Comparison of ENCODE assay signal across 1 cellular context in genomic region chr2:9419558-9419957, GRCh38.
TF ChIP-seq lines count a peak whose summit lies in the region.

No MANE protein-coding gene starts in this region.

TF ChIP-seq in GM12878, 131 proteins besides CTCF, POLR2A, EP300 and RAD21:
- TF ChIP-seq MEF2A (IDR thresholded peaks at IDR 0.05; ENCODE audit: insufficient read depth, low read depth, low read length) (no peak), MXI1 (IDR thresholded peaks at IDR 0.05; ENCODE audit: low read depth, low read length) (no peak), ZNF217 (IDR thresholded peaks at IDR 0.05) (no peak), CBFB (IDR thresholded peaks at IDR 0.05; ENCODE audit: low read depth) (no peak), PML (IDR thresholded peaks at IDR 0.05; ENCODE audit: low read length) (no peak), ESRRA (IDR thresholded peaks at IDR 0.05; ENCODE audit: low read length) (no peak), TCF12 (IDR thresholded peaks at IDR 0.05; ENCODE audit: low read depth, low read length) (no peak), PBX3 (IDR thresholded peaks at IDR 0.05; ENCODE audit: insufficient replicate concordance, low read depth, low read length) (no peak)
